ENCODE assay signal across 8 cellular contexts in the genomic region with DNA sequence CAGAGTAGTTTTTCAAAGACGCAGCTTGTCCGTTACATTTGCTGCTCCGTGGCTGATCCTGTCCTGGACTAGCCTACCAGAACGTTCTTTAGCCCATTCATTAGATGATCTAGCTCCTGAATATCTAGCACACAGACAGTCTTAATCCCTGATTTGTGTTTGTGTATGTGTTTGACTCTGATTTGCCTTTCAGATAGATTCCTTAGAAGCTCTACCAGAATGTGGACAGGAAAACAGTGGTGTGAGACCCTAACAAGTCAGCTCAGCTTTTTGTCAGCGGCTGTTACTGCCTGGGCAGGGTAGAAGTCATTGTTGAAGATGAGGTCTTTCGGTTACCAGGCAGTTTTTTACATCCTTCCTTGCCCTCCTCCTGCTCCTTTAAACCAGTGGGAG.
DNase-seq lines count a peak whose midpoint lies in the region; ATAC-seq, FAIRE-seq and TF ChIP-seq lines count a peak whose summit lies in the region.

No MANE protein-coding gene starts in this region.

- peaks cover 2% of the 10 kb centered on the region for H3K27me3 Mint-ChIP-seq in endothelial cell (ENCODE audit: unreplicated experiment)

- H3K36me3 ChIP-seq in ACC112 (ENCODE audit: insufficient read depth, low read length) = peaks cover 6% of the 10 kb centered on the region

- peak overlapping the region; percentile 82 for H3K27ac ChIP-seq in ACC112 (ENCODE audit: low read depth, low read length)

- peak; percentile 30 for DNase-seq in GM20000 (ENCODE audit: low spot score)
- no peak for DNase-seq in HTR-8/SVneo (ENCODE audit: insufficient read length, low spot score)
- no peak for DNase-seq in endothelial cell (ENCODE audit: low spot score)
- no peak for DNase-seq in sciatic nerve (ENCODE audit: low spot score)
- DNase-seq in NCI-H146 treated with DMSO at 0.1 percent for 48 hours (lab: John Stamatoyannopoulos, UW; ENCODE audit: unreplicated experiment) = no peak
- DNase-seq in NCI-H748 (lab: John Stamatoyannopoulos, UW; ENCODE audit: unreplicated experiment) = no peak

- peak overlapping the region; percentile 57 for H3K4me3 Mint-ChIP-seq in endothelial cell (ENCODE audit: unreplicated experiment)

- TF ChIP-seq CTCF in GM20000 (IDR thresholded peaks at IDR 0.05; ENCODE audit: extremely low read depth, missing control alignments) (no peak), endothelial cell (IDR thresholded peaks at IDR 0.05; ENCODE audit: unreplicated experiment) (no peak)

- H3K36me3 Mint-ChIP-seq in endothelial cell (ENCODE audit: low read depth, unreplicated experiment) = no peaks in the 10 kb centered on the region

- peaks cover 49% of the 10 kb centered on the region for H3K79me2 ChIP-seq in ACC112 (ENCODE audit: control insufficient read depth, insufficient read depth, low read length, unreplicated experiment)

- H2AFZ ChIP-seq in ACC112 (ENCODE audit: low read length, unreplicated experiment) = peak overlapping the region; percentile 79

- peaks cover 25% of the 10 kb centered on the region for H3K4me1 ChIP-seq in ACC112 (ENCODE audit: control insufficient read depth, insufficient read depth, low read length, unreplicated experiment)

- ATAC-seq in sciatic nerve (peak; percentile 66), HG03457 (IDR thresholded peaks at IDR 0.05; ENCODE audit: unreplicated experiment) (no peak)

- H3K9me3 Mint-ChIP-seq in endothelial cell (ENCODE audit: unreplicated experiment) = no peaks in the 10 kb centered on the region

- H3K27me3 ChIP-seq in ACC112 (ENCODE audit: insufficient read depth, low read length) = no peaks in the 10 kb centered on the region

- FAIRE-seq in HTR-8/SVneo (lab: Jason Lieb, UNC) = peak; percentile 63

- H3K4me3 ChIP-seq in ACC112 (ENCODE audit: low read depth, low read length) = peak overlapping the region; percentile 66

- H3K4me1 Mint-ChIP-seq in endothelial cell (ENCODE audit: unreplicated experiment) = peaks cover 51% of the 10 kb centered on the region

- intact Hi-C loops in sciatic nerve (cut with DNase I) = no loop called here

- H3K27ac Mint-ChIP-seq in endothelial cell (ENCODE audit: unreplicated experiment) = peak overlapping the region; percentile 100
